Comparison of ENCODE assay signal across 23 cellular contexts in genomic region chr3:129404610-129405009, GRCh38. TPM values are rescaled to one million over a fixed set of nuclear protein-coding genes. Genes with fewer than 3 reads are reported as not detected.
"Had no signal": no experiment of that assay in that cellular context is flagged by ENCODE, and none has a peak within 500 bp of the region (broad histone marks: within the 10 kb centered on the region; RNA-seq: fewer than 3 reads in every experiment).

No MANE protein-coding gene starts in this region.

- H3K4me2 ChIP-seq: smooth muscle cell had no signal

- FAIRE-seq: endothelial cell of umbilical vein had no signal

- DNase-seq: activated CD4-positive, alpha-beta T cell treated with anti-CD3 and anti-CD28 coated beads for 1 hour; activated naive CD4-positive, alpha-beta T cell; activated naive CD8-positive, alpha-beta T cell treated with anti-CD3 and anti-CD28 coated beads for 36 hours; activated T-cell treated with anti-CD3 and anti-CD28 coated beads for 4 hours; amniotic stem cell; effector CD8-positive, alpha-beta T cell; heart right ventricle; left ventricle myocardium inferior; mammary epithelial cell; midbrain; nephron progenitor cell; nucleus accumbens; stimulated activated CD4-positive, alpha-beta T cell treated with anti-CD3 and anti-CD28 coated beads, Interleukin-4, amount 100 ng/mL, for 4 hours; testis; WERI-Rb-1 had no signal

- H3K4me3 ChIP-seq: esophagus muscularis mucosa, gastroesophageal sphincter, heart right ventricle, left ventricle myocardium inferior, smooth muscle cell, testis had no signal

- H3K27me3 ChIP-seq: esophagus muscularis mucosa, gastroesophageal sphincter, heart right ventricle, testis had no signal

- H3K9me3 ChIP-seq: esophagus muscularis mucosa, gastroesophageal sphincter, heart right ventricle, left ventricle myocardium inferior, testis had no signal

- H3K4me1 ChIP-seq: left ventricle myocardium inferior, testis had no signal

- H3K36me3 ChIP-seq: esophagus muscularis mucosa, gastroesophageal sphincter, heart right ventricle, left ventricle myocardium inferior, WERI-Rb-1 had no signal

- H3K27ac ChIP-seq: esophagus muscularis mucosa, gastroesophageal sphincter, heart right ventricle, left ventricle myocardium inferior, testis, WERI-Rb-1 had no signal

- ATAC-seq: gastroesophageal sphincter; heart right ventricle; sciatic nerve; stimulated activated memory B cell treated with anti-CD40 and anti-IgM and Interleukin-4, amounts not matched to agents 10 μg/mL and 1 μg/mL and 100 μg/mL, for 72 hours had no signal

RNA-seq across cellular contexts. Expression of gene EFCAB12, which starts 23.8 kb away (rescaled TPM):
- total RNA-seq: chondrocyte, kidney epithelial cell, left ventricle myocardium inferior had no signal
- polyA plus RNA-seq: smooth muscle cell had no signal
